In genomic region chr7:28750981-28751380, GRCh38 we compare ENCODE assay signal across 22 cellular contexts.
DNase-seq lines count a peak whose midpoint lies in the region; ATAC-seq and TF ChIP-seq lines count a peak whose summit lies in the region.
"Had no signal": no experiment of that assay in that cellular context is flagged by ENCODE, and none has a peak within 500 bp of the region (broad histone marks: within the 10 kb centered on the region; RNA-seq: fewer than 3 reads in every experiment).

No MANE protein-coding gene starts in this region.

- H3K9me3 ChIP-seq in smooth muscle cell (replicated peaks; ENCODE audit: low read depth) (no peaks in the 10 kb centered on the region), ascending aorta (no peaks in the 10 kb centered on the region)
- H3K9me3 ChIP-seq: A549 had no signal

- no peaks in the 10 kb centered on the region; the same call in 1 of the 2 replicates for H3K9me2 ChIP-seq in GM23338 (ENCODE audit: insufficient read depth)

- no peak overlapping the region for H3K4me2 ChIP-seq in GM23338
- H3K4me2 ChIP-seq in smooth muscle cell = peak overlapping the region; percentile 37
- H3K4me2 ChIP-seq: A549 had no signal

- H3K4me1 Mint-ChIP-seq in GM23338 = peaks cover 20% of the 10 kb centered on the region
- no peaks in the 10 kb centered on the region for H3K4me1 Mint-ChIP-seq in activated T-cell treated with anti-CD3 and anti-CD28 coated beads, Interleukin-2, amount 50 U/mL, for 72 hours (ENCODE audit: low read depth)
- H3K4me1 Mint-ChIP-seq: CD4-positive, alpha-beta memory T cell had no signal

- ATAC-seq in GM23338 = no peak; the same call in 2 of the 3 replicates
- ATAC-seq in activated T-cell treated with anti-CD3 and anti-CD28 coated beads, Interleukin-2, amount 50 U/mL, for 72 hours (replicated peaks in 1 of 2) = no peak
- ATAC-seq: A549, GM12878, Right ventricle myocardium inferior had no signal

- H3K27ac Mint-ChIP-seq in GM23338 = no peak overlapping the region
- no peak overlapping the region for H3K27ac Mint-ChIP-seq in activated T-cell treated with anti-CD3 and anti-CD28 coated beads, Interleukin-2, amount 50 U/mL, for 72 hours
- H3K27ac Mint-ChIP-seq: CD4-positive, alpha-beta memory T cell; HFFc6; IgD-negative memory B cell had no signal

- H3K27me3 Mint-ChIP-seq in GM23338 (ENCODE audit: insufficient read depth, low read depth, poor library complexity) = no peaks in the 10 kb centered on the region
- H3K27me3 Mint-ChIP-seq in activated T-cell treated with anti-CD3 and anti-CD28 coated beads, Interleukin-2, amount 50 U/mL, for 72 hours (ENCODE audit: low read depth) = peaks cover 7% of the 10 kb centered on the region

- peak overlapping the region; percentile 2; the same call in 1 of the 2 replicates for H2AFZ ChIP-seq in GM23338
- H2AFZ ChIP-seq in smooth muscle cell (ENCODE audit: low read depth) = no peak overlapping the region

- H3K9me3 Mint-ChIP-seq in GM23338 = no peaks in the 10 kb centered on the region
- H3K9me3 Mint-ChIP-seq in activated T-cell treated with anti-CD3 and anti-CD28 coated beads, Interleukin-2, amount 50 U/mL, for 72 hours = no peaks in the 10 kb centered on the region
- H3K9me3 Mint-ChIP-seq: HFFc6, IgD-negative memory B cell had no signal

- H3K27ac ChIP-seq in GM23338 (ENCODE audit: low read depth) = no peak overlapping the region
- H3K27ac ChIP-seq in cingulate gyrus (ENCODE audit: low read depth, low read length) = peak overlapping the region; percentile 66
- H3K27ac ChIP-seq in smooth muscle cell (ENCODE audit: low read depth) = peak overlapping the region; percentile 56
- no peak overlapping the region for H3K27ac ChIP-seq in ascending aorta
- H3K27ac ChIP-seq: A549, HL-60 had no signal

- peak; percentile 36 for DNase-seq in GM23338 (ENCODE audit: low spot score)
- DNase-seq in islet precursor cell = peak; percentile 84
- no peak for DNase-seq in smooth muscle cell (lab: John Stamatoyannopoulos, UW; ENCODE audit: unreplicated experiment)
- no peak for DNase-seq in activated naive CD4-positive, alpha-beta T cell (lab: John Stamatoyannopoulos, UW)
- no peak for DNase-seq in ascending aorta (ENCODE audit: low spot score in 2 of 2)
- no peak for DNase-seq in activated T-cell treated with anti-CD3 and anti-CD28 coated beads, Interleukin-2, amount 50 U/mL, for 72 hours
- no peak for DNase-seq in KG1 (lab: John Stamatoyannopoulos, UW)
- DNase-seq: CD4-positive, alpha-beta memory T cell; DMS153; GF-D8; HFFc6; MM.1S; NCI-H1092 treated with DMSO at 0.1 percent for 48 hours; NCI-H1694; NCI-H2081 treated with DMSO at 0.1 percent for 48 hours; NCI-H446 treated with DMSO at 0.1 percent for 48 hours had no signal

- no peak overlapping the region for H3K4me3 ChIP-seq in GM23338
- no peak overlapping the region for H3K4me3 ChIP-seq in smooth muscle cell
- H3K4me3 ChIP-seq in ascending aorta = no peak overlapping the region
- H3K4me3 ChIP-seq: A549, GM12878 had no signal

- no peaks in the 10 kb centered on the region for H3K27me3 ChIP-seq in GM23338 (ENCODE audit: insufficient read depth)
- no peaks in the 10 kb centered on the region for H3K27me3 ChIP-seq in smooth muscle cell (ENCODE audit: low read depth)
- no peaks in the 10 kb centered on the region for H3K27me3 ChIP-seq in ascending aorta

- intact Hi-C loops in ascending aorta (cut with DNase I) = no loop called here

- H3F3A ChIP-seq in GM23338 (replicated peaks; ENCODE audit: low read depth) (no peaks in the 10 kb centered on the region), smooth muscle cell (ENCODE audit: low read depth) (peaks cover 8% of the 10 kb centered on the region)

- H3K4me1 ChIP-seq in GM23338 (ENCODE audit: insufficient read depth) = no peaks in the 10 kb centered on the region
- H3K4me1 ChIP-seq in smooth muscle cell (ENCODE audit: low read depth) = peaks cover 33% of the 10 kb centered on the region
- no peaks in the 10 kb centered on the region for H3K4me1 ChIP-seq in ascending aorta

- no peaks in the 10 kb centered on the region for H3K36me3 ChIP-seq in GM23338 (ENCODE audit: insufficient read depth)
- no peaks in the 10 kb centered on the region for H3K36me3 ChIP-seq in smooth muscle cell (ENCODE audit: low read depth)
- no peaks in the 10 kb centered on the region for H3K36me3 ChIP-seq in ascending aorta

- no peaks in the 10 kb centered on the region for H4K20me1 ChIP-seq in GM23338 (replicated peaks; ENCODE audit: insufficient read depth)
- H4K20me1 ChIP-seq in smooth muscle cell (ENCODE audit: low read depth) = no peaks in the 10 kb centered on the region

- 33% methylated on average over 6 of the region's 6 CpGs for WGBS in smooth muscle cell (ENCODE audit: low lambda C conversion rate)

- no peak overlapping the region for H3K4me3 Mint-ChIP-seq in GM23338
- no peak overlapping the region for H3K4me3 Mint-ChIP-seq in activated T-cell treated with anti-CD3 and anti-CD28 coated beads, Interleukin-2, amount 50 U/mL, for 72 hours
- H3K4me3 Mint-ChIP-seq: CD4-positive, alpha-beta memory T cell; HFFc6; IgD-negative memory B cell had no signal

- no peak overlapping the region for H3K9ac ChIP-seq in smooth muscle cell (ENCODE audit: low read depth)

- H3K36me3 Mint-ChIP-seq in GM23338 (ENCODE audit: low read depth) = no peaks in the 10 kb centered on the region
- H3K36me3 Mint-ChIP-seq in activated T-cell treated with anti-CD3 and anti-CD28 coated beads, Interleukin-2, amount 50 U/mL, for 72 hours (ENCODE audit: insufficient read depth in 2 of 2) = no peaks in the 10 kb centered on the region
- H3K36me3 Mint-ChIP-seq: CD4-positive, alpha-beta memory T cell; IgD-negative memory B cell had no signal

- H3K79me2 ChIP-seq in GM23338 (replicated peaks; ENCODE audit: insufficient read depth) (no peaks in the 10 kb centered on the region), smooth muscle cell (ENCODE audit: low read depth) (no peaks in the 10 kb centered on the region)

- TF ChIP-seq CTCF in GM23338 (conservative IDR thresholded peaks at IDR 0.05; ENCODE audit: low read depth in 2 of 2) (no peak), smooth muscle cell (IDR thresholded peaks at IDR 0.05; ENCODE audit: borderline replicate concordance, insufficient read depth, poor library complexity, severe bottlenecking) (no peak), ascending aorta (IDR thresholded peaks at IDR 0.05) (no peak)

TF ChIP-seq in GM23338, 12 proteins besides CTCF, POLR2A, EP300 and RAD21 (continues in another document):
- TF ChIP-seq NANOG (IDR thresholded peaks at IDR 0.05; ENCODE audit: borderline replicate concordance) = no peak
- TF ChIP-seq ZNF114 (CRISPR knock-in tag; IDR thresholded peaks at IDR 0.05) = no peak
- TF ChIP-seq REST (IDR thresholded peaks at IDR 0.05; ENCODE audit: unreplicated experiment) = no peak
- no peak for TF ChIP-seq ZNF331 (CRISPR knock-in tag; IDR thresholded peaks at IDR 0.05; ENCODE audit: low read depth)
- TF ChIP-seq CREB1 (CRISPR knock-in tag; IDR thresholded peaks at IDR 0.05; ENCODE audit: low read depth) = no peak
- no peak for TF ChIP-seq POLR2AphosphoS5 (IDR thresholded peaks at IDR 0.05; ENCODE audit: low read depth)
- TF ChIP-seq EZH2 (IDR thresholded peaks at IDR 0.05; ENCODE audit: low read depth, unreplicated experiment) = no peak
- no peak for TF ChIP-seq STAT1 (IDR thresholded peaks at IDR 0.05; ENCODE audit: unreplicated experiment)
- TF ChIP-seq EZH2phosphoT487 (IDR thresholded peaks at IDR 0.05; ENCODE audit: unreplicated experiment) = no peak
- no peak for TF ChIP-seq ETS1 (IDR thresholded peaks at IDR 0.05)

Comparison
In these comparisons a context has a peak if more than half of its experiments do, and no peak if none do; other contexts are left out.
1. DNase-seq: peak in GM23338 (single experiment) and islet precursor cell (single experiment); none in smooth muscle cell (single experiment), activated naive CD4-positive, alpha-beta T cell (0 of 4), ascending aorta (0 of 2), activated T-cell treated with anti-CD3 and anti-CD28 coated beads, Interleukin-2, amount 50 U/mL, for 72 hours (0 of 2) and KG1 (single experiment).
2. H3K27ac ChIP-seq: peak in cingulate gyrus (single experiment) and smooth muscle cell (single experiment); none in GM23338 (single experiment) and ascending aorta (0 of 2).